In genomic region chr17:81685108-81685507, GRCh38 we compare ENCODE assay signal across 8 cellular contexts. TPM values are rescaled to one million over a fixed set of nuclear protein-coding genes. Genes with fewer than 3 reads are reported as not detected.
DNase-seq lines count a peak whose midpoint lies in the region; ATAC-seq and TF ChIP-seq lines count a peak whose summit lies in the region.

No MANE protein-coding gene starts in this region.

- H3K4me3 Mint-ChIP-seq in naive thymus-derived CD4-positive, alpha-beta T cell: peak overlapping the region; percentile 78 to 95 (median 87)

- H3K27ac ChIP-seq in PC-3 (ENCODE audit: low read length) (peak overlapping the region; percentile 94), mammary epithelial cell (ENCODE audit: insufficient read depth, low read depth, low read length) (peak overlapping the region; percentile 78)
- H3K27ac ChIP-seq in naive thymus-derived CD4-positive, alpha-beta T cell (ENCODE audit: low read depth, low read length): peak overlapping the region; percentile 84

- intact Hi-C loops in PC-3 (cut with micrococcal nuclease): no loop called here
- intact Hi-C loops in mammary epithelial cell (cut with micrococcal nuclease): loop anchor here (2.0 kb wide), 1 partner anchor 18 kb away; the partner anchor contains the start of gene MRPL12
- intact Hi-C loops in naive thymus-derived CD4-positive, alpha-beta T cell (cut with micrococcal nuclease): loop anchor here in 1 of 2 donors (10.0 kb wide), 1 partner anchor 350 kb away; the partner anchor contains the start of genes DCXR and RAC3

- H4K20me1 ChIP-seq in PC-3 (ENCODE audit: low read length) (peaks cover 54% of the 10 kb centered on the region), mammary epithelial cell (ENCODE audit: insufficient read depth, low read length) (peaks cover 5% of the 10 kb centered on the region)

- H3K4me1 Mint-ChIP-seq in naive thymus-derived CD4-positive, alpha-beta T cell: peaks cover 27 to 50% (median 42%) of the 10 kb centered on the region in 7 donors

- H3K27ac Mint-ChIP-seq in naive thymus-derived CD4-positive, alpha-beta T cell: peak overlapping the region in 8 of 9 donors; percentile 36 to 86 (median 72)

- peak overlapping the region; percentile 90 for H3K4me3 ChIP-seq in GM06990 (replicated peaks; ENCODE audit: low read depth, low read length)
- peak overlapping the region; percentile 87 for H3K4me3 ChIP-seq in PC-3 (ENCODE audit: low read length)
- peak overlapping the region; percentile 69 to 94 (median 76) for H3K4me3 ChIP-seq in mammary epithelial cell (replicated peaks in 1 of 3; ENCODE audit: insufficient read depth in 1 of 3, low read depth in 2 of 3, low read length in 3 of 3)
- peak overlapping the region; percentile 76 for H3K4me3 ChIP-seq in naive thymus-derived CD4-positive, alpha-beta T cell (ENCODE audit: low read length)

- H3K9me3 ChIP-seq in PC-3 (ENCODE audit: low read length) (no peaks in the 10 kb centered on the region), mammary epithelial cell (replicated peaks; ENCODE audit: insufficient read depth, low read length) (no peaks in the 10 kb centered on the region)
- no peaks in the 10 kb centered on the region for H3K9me3 ChIP-seq in naive thymus-derived CD4-positive, alpha-beta T cell (ENCODE audit: control insufficient read depth in 2 of 3, low read length in 3 of 3)

- CTCF ChIA-PET in PC-3 (lab: Charles Lee): no interaction called here
- CTCF ChIA-PET in mammary epithelial cell (lab: Charles Lee; ENCODE audit: low non-redundant PET): interaction anchor here (0.6 kb wide), 1 partner anchor 175 kb away, joined by 4 read pairs; no protein-coding TSS in a partner anchor
- CTCF ChIA-PET in naive thymus-derived CD4-positive, alpha-beta T cell (lab: Charles Lee): no interaction called here

- peaks cover 5% of the 10 kb centered on the region for H3F3A ChIP-seq in PC-3 (ENCODE audit: low read length, unreplicated experiment)

- BruUV-seq in PC-3 (replicated peaks; lab: Mats Ljungman, UMichigan) (no TSS peak), mammary epithelial cell (replicated peaks; lab: Mats Ljungman, UMichigan) (no TSS peak)

- peaks cover 24% of the 10 kb centered on the region for H3K4me1 ChIP-seq in PC-3 (ENCODE audit: insufficient read depth, low read length)
- H3K4me1 ChIP-seq in mammary epithelial cell (ENCODE audit: insufficient read depth, low read length): peaks cover 19% of the 10 kb centered on the region
- H3K4me1 ChIP-seq in naive thymus-derived CD4-positive, alpha-beta T cell (ENCODE audit: control insufficient read depth in 2 of 2, insufficient read depth in 2 of 2, low read length in 2 of 2): peaks cover 22 to 24% of the 10 kb centered on the region in 2 donors

- H3K9ac ChIP-seq in PC-3 (ENCODE audit: low read length) (peak overlapping the region; percentile 95), mammary epithelial cell (ENCODE audit: insufficient read depth, low read length) (peak overlapping the region; percentile 83)

- H3K9me3 Mint-ChIP-seq in naive thymus-derived CD4-positive, alpha-beta T cell: peaks cover 0 to 4% (median 0%) of the 10 kb centered on the region in 11 donors

- H3K9me2 ChIP-seq in PC-3 (replicated peaks; ENCODE audit: low read length): no peaks in the 10 kb centered on the region

- in situ Hi-C loops in mammary epithelial cell (cut with MboI; ENCODE audit: low sequenced_read_pairs in 2 of 2): no loop called here

- TF ChIP-seq POLR2A in GM18505 (IDR thresholded peaks at IDR 0.05; ENCODE audit: borderline replicate concordance, extremely low read depth, insufficient read depth, insufficient read length): no peak

- peaks cover 4 to 19% (median 5%) of the 10 kb centered on the region in 5 donors for H3K36me3 Mint-ChIP-seq in naive thymus-derived CD4-positive, alpha-beta T cell

- H3K36me3 ChIP-seq in GM06990 (ENCODE audit: control insufficient read depth, insufficient read depth, low read length): peaks cover 39% of the 10 kb centered on the region
- H3K36me3 ChIP-seq in PC-3 (ENCODE audit: low read depth, low read length): peaks cover 38% of the 10 kb centered on the region
- peaks cover 7% of the 10 kb centered on the region for H3K36me3 ChIP-seq in mammary epithelial cell (ENCODE audit: insufficient read depth, low read length)
- H3K36me3 ChIP-seq in naive thymus-derived CD4-positive, alpha-beta T cell (ENCODE audit: control insufficient read depth in 2 of 3, insufficient read depth in 3 of 3, low read length in 3 of 3): peaks cover 6 to 51% (median 21%) of the 10 kb centered on the region in 3 experiments

- ATAC-seq in PC-3: peak; percentile 62
- no peak for ATAC-seq in naive thymus-derived CD4-positive, alpha-beta T cell
- ATAC-seq in GM18511 (IDR thresholded peaks at IDR 0.05; ENCODE audit: unreplicated experiment): no peak
- ATAC-seq in GM18505 (IDR thresholded peaks at IDR 0.05; ENCODE audit: unreplicated experiment): no peak

- TF ChIP-seq CTCF in GM06990 (IDR thresholded peaks at IDR 0.05; ENCODE audit: insufficient read depth, low read length, poor library complexity, severe bottlenecking) (no peak), PC-3 (conservative IDR thresholded peaks at IDR 0.05; ENCODE audit: low read depth, low read length) (no peak), mammary epithelial cell (conservative IDR thresholded peaks at IDR 0.05 in 1 of 2, IDR thresholded peaks at IDR 0.05 in 1 of 2; ENCODE audit: extremely low read depth in 1 of 2, insufficient read depth in 1 of 2, low read depth in 1 of 2, low read length in 2 of 2) (no peak)

- H3K79me2 ChIP-seq in PC-3 (ENCODE audit: low read length): peaks cover 86% of the 10 kb centered on the region
- H3K79me2 ChIP-seq in mammary epithelial cell (ENCODE audit: insufficient read depth, low read length): peaks cover 91% of the 10 kb centered on the region

- H3K27me3 Mint-ChIP-seq in naive thymus-derived CD4-positive, alpha-beta T cell: peaks cover 0 to 3% (median 0%) of the 10 kb centered on the region in 5 donors

- H3K4me2 ChIP-seq in PC-3 (ENCODE audit: low read length) (peak overlapping the region; percentile 96), mammary epithelial cell (ENCODE audit: insufficient read depth, low read depth, low read length) (peak overlapping the region; percentile 85)

- DNase-seq in GM06990 (ENCODE audit: extremely low read depth, insufficient read length): no peak
- DNase-seq in PC-3: peak; percentile 88
- peak; percentile 92 for DNase-seq in mammary epithelial cell
- DNase-seq in naive thymus-derived CD4-positive, alpha-beta T cell: peak in 1 of 9 donors; percentile 40
- no peak for DNase-seq in amygdala (lab: John Stamatoyannopoulos, UW)
- DNase-seq in SHP77 (lab: John Stamatoyannopoulos, UW): no peak

- no peaks in the 10 kb centered on the region for H3K27me3 ChIP-seq in GM06990 (replicated peaks; ENCODE audit: control insufficient read depth, insufficient read depth, low read length)
- no peaks in the 10 kb centered on the region for H3K27me3 ChIP-seq in PC-3 (ENCODE audit: low read length)
- H3K27me3 ChIP-seq in mammary epithelial cell (ENCODE audit: insufficient read depth, low read length): no peaks in the 10 kb centered on the region
- H3K27me3 ChIP-seq in naive thymus-derived CD4-positive, alpha-beta T cell (ENCODE audit: control insufficient read depth in 2 of 2, insufficient read depth in 2 of 2, low read length in 2 of 2): no peaks in the 10 kb centered on the region

- 10% methylated on average over 7 of the region's 12 CpGs for WGBS in mammary epithelial cell (ENCODE audit: low coverage, missing lambda C conversion rate)

- POLR2A ChIA-PET in PC-3 (lab: Charles Lee; ENCODE audit: unreplicated experiment): interaction anchor here (0.7 to 1.0 kb wide), 2 partner anchors 17 to 18 kb away, joined by 4 to 6 read pairs; partner anchors contain the start of gene MRPL12
- POLR2A ChIA-PET in naive thymus-derived CD4-positive, alpha-beta T cell (lab: Charles Lee): interaction anchor here (0.6 to 4.7 kb wide), 8 partner anchors 9 to 812 kb away, joined by 3 to 49 read pairs (median 3); partner anchors contain the start of genes CCDC137, MCRIP1, MRPL12 and OXLD1

- dilution Hi-C loops in mammary epithelial cell (cut with HindIII; ENCODE audit: low sequenced_read_pairs): loop anchor here (10.0 kb wide), 1 partner anchor 270 kb away; no protein-coding TSS in a partner anchor

- no peak overlapping the region for H2AFZ ChIP-seq in PC-3 (ENCODE audit: low read length)
- H2AFZ ChIP-seq in mammary epithelial cell (ENCODE audit: low read depth, low read length): no peak overlapping the region

RNA-seq across cellular contexts. Expression of gene HGS, which starts 1.3 kb away (rescaled TPM):
- total RNA-seq in PC-3 (2014; rRNA removed) (177 and 194 TPM in 2 replicates), mammary epithelial cell (100 to 1,000 TPM in 1 of 2 donors, 10 to 100 TPM in 1; 88.0 to 140 TPM)
- polyA plus RNA-seq in mammary epithelial cell: 72.7 TPM
- polyA minus RNA-seq in mammary epithelial cell: 137 TPM
- 100 to 1,000 TPM; 108 to 174 (median 153) TPM for total RNA-seq in naive thymus-derived CD4-positive, alpha-beta T cell
- polyA plus RNA-seq in naive thymus-derived CD4-positive, alpha-beta T cell: 10 to 100 TPM; 19.8 to 40.3 TPM

RNA-seq across cellular contexts. Expression of gene ARL16, which starts 1.5 kb away (rescaled TPM):
- total RNA-seq in PC-3 (2014; rRNA removed) (52.6 and 68.8 TPM in 2 replicates), mammary epithelial cell (10 to 100 TPM; 19.5 to 27.7 TPM)
- polyA plus RNA-seq in mammary epithelial cell: 38.1 TPM
- polyA minus RNA-seq in mammary epithelial cell: 46.6 TPM
- 10 to 100 TPM; 12.0 to 30.6 (median 30.1) TPM for total RNA-seq in naive thymus-derived CD4-positive, alpha-beta T cell
- polyA plus RNA-seq in naive thymus-derived CD4-positive, alpha-beta T cell: 10 to 100 TPM; 33.6 to 35.3 TPM

RNA-seq across cellular contexts. Expression of gene MRPL12, which starts 18.1 kb away (rescaled TPM):
- total RNA-seq in PC-3 (2014; rRNA removed) (100 and 108 TPM in 2 replicates), mammary epithelial cell (100 to 1,000 TPM in 1 of 2 donors, 10 to 100 TPM in 1; 13.2 to 104 TPM)
- 129 TPM for polyA plus RNA-seq in mammary epithelial cell
- 49.1 TPM for polyA minus RNA-seq in mammary epithelial cell
- total RNA-seq in naive thymus-derived CD4-positive, alpha-beta T cell: 10 to 100 TPM; 21.3 to 83.8 (median 26.6) TPM
- 10 to 100 TPM; 46.3 to 51.7 TPM for polyA plus RNA-seq in naive thymus-derived CD4-positive, alpha-beta T cell

RNA-seq across cellular contexts. Expression of gene CCDC137, which starts 18.6 kb away (rescaled TPM):
- total RNA-seq in PC-3 (2014; rRNA removed) (49.9 and 71.0 TPM in 2 replicates), mammary epithelial cell (10 to 100 TPM in 1 of 2 donors, 1 to 10 TPM in 1; 5.3 to 34.0 TPM)
- 17.9 TPM for polyA plus RNA-seq in mammary epithelial cell
- polyA minus RNA-seq in mammary epithelial cell: 4.9 TPM
- 10 to 100 TPM; 16.3 to 33.5 (median 27.1) TPM for total RNA-seq in naive thymus-derived CD4-positive, alpha-beta T cell
- polyA plus RNA-seq in naive thymus-derived CD4-positive, alpha-beta T cell: 10 to 100 TPM; 10.0 to 26.0 TPM

RNA-seq across cellular contexts. Expression of gene OXLD1, which starts 18.7 kb away (rescaled TPM):
- total RNA-seq in PC-3 (2014; rRNA removed) (46.7 and 68.9 TPM in 2 replicates), mammary epithelial cell (10 to 100 TPM; 25.2 to 42.4 TPM)
- 22.7 TPM for polyA plus RNA-seq in mammary epithelial cell
- polyA minus RNA-seq in mammary epithelial cell: 2.9 TPM
- 10 to 100 TPM; 35.9 to 61.9 (median 47.5) TPM for total RNA-seq in naive thymus-derived CD4-positive, alpha-beta T cell
- 100 to 1,000 TPM; 108 to 123 TPM for polyA plus RNA-seq in naive thymus-derived CD4-positive, alpha-beta T cell

Comparison
In these comparisons a context has a peak if more than half of its experiments do, and no peak if none do; other contexts are left out.
1. DNase-seq: peak in PC-3 (single experiment) and mammary epithelial cell (single experiment); none in GM06990 (single experiment), amygdala (0 of 56) and SHP77 (0 of 2).
2. Peak in every context shown above with its lines, with median percentiles within 50 percentile points of each other: H3K4me3 ChIP-seq and H3K27ac ChIP-seq.